In genomic region chr18:42053188-42053781, GRCh38 we compare ENCODE assay signal across 8 cellular contexts.
A peak's percentile ranks its signal among the peaks of the same experiment; 100 is the strongest.
DNase-seq lines count a peak whose midpoint lies in the region; ATAC-seq and TF ChIP-seq lines count a peak whose summit lies in the region.

No MANE protein-coding gene starts in this region.

- TF ChIP-seq CTCF in endothelial cell (IDR thresholded peaks at IDR 0.05; ENCODE audit: unreplicated experiment) = peak; percentile 91

- no peaks in the 10 kb centered on the region for H3K27me3 Mint-ChIP-seq in activated CD8-positive, alpha-beta memory T cell treated with anti-CD3 and anti-CD28 coated beads, Interleukin-2, amount 10 ng/mL, durations not matched to agents 7 days and 5 days
- no peaks in the 10 kb centered on the region for H3K27me3 Mint-ChIP-seq in endothelial cell (ENCODE audit: unreplicated experiment)
- H3K27me3 Mint-ChIP-seq in naive thymus-derived CD8-positive, alpha-beta T cell = no peaks in the 10 kb centered on the region

- DNase-seq in Ammon's horn (ENCODE audit: low spot score) (peak; percentile 87), NCI-H82 (lab: John Stamatoyannopoulos, UW) (peak; percentile 66), endothelial cell (ENCODE audit: low spot score) (peak; percentile 66)
- peak; percentile 75 for DNase-seq in activated CD8-positive, alpha-beta memory T cell treated with anti-CD3 and anti-CD28 coated beads, Interleukin-2, amount 10 ng/mL, durations not matched to agents 7 days and 5 days
- DNase-seq in naive thymus-derived CD8-positive, alpha-beta T cell = peak; percentile 20 to 68 (median 45)
- DNase-seq in stimulated activated naive CD4-positive, alpha-beta T cell treated with Interleukin-2 at 50 U/mL for 16 hours (lab: John Stamatoyannopoulos, UW) = peak; percentile 58

- H3K4me3 Mint-ChIP-seq in activated CD8-positive, alpha-beta memory T cell treated with anti-CD3 and anti-CD28 coated beads, Interleukin-2, amount 10 ng/mL, durations not matched to agents 7 days and 5 days = no peak overlapping the region
- no peak overlapping the region for H3K4me3 Mint-ChIP-seq in endothelial cell (ENCODE audit: unreplicated experiment)
- no peak overlapping the region for H3K4me3 Mint-ChIP-seq in naive thymus-derived CD8-positive, alpha-beta T cell

- peaks cover 20% of the 10 kb centered on the region for H3K36me3 Mint-ChIP-seq in activated CD8-positive, alpha-beta memory T cell treated with anti-CD3 and anti-CD28 coated beads, Interleukin-2, amount 10 ng/mL, durations not matched to agents 7 days and 5 days
- no peaks in the 10 kb centered on the region for H3K36me3 Mint-ChIP-seq in endothelial cell (ENCODE audit: low read depth, unreplicated experiment)
- peaks cover 0 to 57% (median 24%) of the 10 kb centered on the region in 3 donors for H3K36me3 Mint-ChIP-seq in naive thymus-derived CD8-positive, alpha-beta T cell

- H3K4me1 Mint-ChIP-seq in activated CD8-positive, alpha-beta memory T cell treated with anti-CD3 and anti-CD28 coated beads, Interleukin-2, amount 10 ng/mL, durations not matched to agents 7 days and 5 days = peaks cover 6% of the 10 kb centered on the region
- no peaks in the 10 kb centered on the region for H3K4me1 Mint-ChIP-seq in endothelial cell (ENCODE audit: unreplicated experiment)
- peaks cover 5 to 14% (median 7%) of the 10 kb centered on the region in 4 donors for H3K4me1 Mint-ChIP-seq in naive thymus-derived CD8-positive, alpha-beta T cell

- no peaks in the 10 kb centered on the region for H3K9me3 Mint-ChIP-seq in activated CD8-positive, alpha-beta memory T cell treated with anti-CD3 and anti-CD28 coated beads, Interleukin-2, amount 10 ng/mL, durations not matched to agents 7 days and 5 days (ENCODE audit: low read depth)
- H3K9me3 Mint-ChIP-seq in endothelial cell (ENCODE audit: unreplicated experiment) = no peaks in the 10 kb centered on the region
- no peaks in the 10 kb centered on the region for H3K9me3 Mint-ChIP-seq in naive thymus-derived CD8-positive, alpha-beta T cell

- CTCF ChIA-PET in activated CD8-positive, alpha-beta memory T cell treated with anti-CD3 and anti-CD28 coated beads, Interleukin-2, amount 10 ng/mL, durations not matched to agents 7 days and 5 days (lab: Charles Lee) = interaction anchor here (0.8 to 3.3 kb wide), 23 partner anchors 9 to 1219 kb away, joined by 3 to 41 read pairs (median 4); partner anchors contain the start of gene PIK3C3

- H3K27ac Mint-ChIP-seq in activated CD8-positive, alpha-beta memory T cell treated with anti-CD3 and anti-CD28 coated beads, Interleukin-2, amount 10 ng/mL, durations not matched to agents 7 days and 5 days = no peak overlapping the region
- no peak overlapping the region for H3K27ac Mint-ChIP-seq in endothelial cell (ENCODE audit: unreplicated experiment)
- peak overlapping the region in 4 of 10 donors; percentile 18 to 80 (median 60) for H3K27ac Mint-ChIP-seq in naive thymus-derived CD8-positive, alpha-beta T cell

- ATAC-seq in GM18909 (IDR thresholded peaks at IDR 0.05; ENCODE audit: poor library complexity, unreplicated experiment) (peak; percentile 93), HG03196 (IDR thresholded peaks at IDR 0.05; ENCODE audit: unreplicated experiment) (peak; percentile 87)
- peak; percentile 69 for ATAC-seq in activated CD8-positive, alpha-beta memory T cell treated with anti-CD3 and anti-CD28 coated beads, Interleukin-2, amount 10 ng/mL, durations not matched to agents 7 days and 5 days
- peak; percentile 57 to 65 for ATAC-seq in naive thymus-derived CD8-positive, alpha-beta T cell

- POLR2A ChIA-PET in naive thymus-derived CD8-positive, alpha-beta T cell (lab: Charles Lee) = no interaction called here

Comparison
In these comparisons a context has a peak if more than half of its experiments do, and no peak if none do; other contexts are left out.
1. Peak in every context shown above with its lines: DNase-seq and ATAC-seq.